Comparison of ENCODE assay signal across 1 cellular context in genomic region chr7:148912151-148912550, GRCh38.
TF ChIP-seq lines count a peak whose summit lies in the region.

No MANE protein-coding gene starts in this region.

TF ChIP-seq in HepG2, 621 proteins besides CTCF, POLR2A, EP300 and RAD21:
- TF ChIP-seq CREB1 (IDR thresholded peaks at IDR 0.05), result 0 out of 2 replicates have a peak, but pooled peaks have one; percentile 8
- no peak for TF ChIP-seq CREB1 (CRISPR knock-in tag; IDR thresholded peaks at IDR 0.05)
- peak; percentile 30; the same call in 1 of the 2 replicates for TF ChIP-seq ATF7 (IDR thresholded peaks at IDR 0.05)
- no peak for TF ChIP-seq ATF7 (CRISPR knock-in tag; IDR thresholded peaks at IDR 0.05)
- TF ChIP-seq ZNF549 (CRISPR knock-in tag; IDR thresholded peaks at IDR 0.05), result no peak
- no peak for TF ChIP-seq ZNF124 (CRISPR knock-in tag; IDR thresholded peaks at IDR 0.05)
